ENCODE assay signal across 1 cellular context in the genomic region with DNA sequence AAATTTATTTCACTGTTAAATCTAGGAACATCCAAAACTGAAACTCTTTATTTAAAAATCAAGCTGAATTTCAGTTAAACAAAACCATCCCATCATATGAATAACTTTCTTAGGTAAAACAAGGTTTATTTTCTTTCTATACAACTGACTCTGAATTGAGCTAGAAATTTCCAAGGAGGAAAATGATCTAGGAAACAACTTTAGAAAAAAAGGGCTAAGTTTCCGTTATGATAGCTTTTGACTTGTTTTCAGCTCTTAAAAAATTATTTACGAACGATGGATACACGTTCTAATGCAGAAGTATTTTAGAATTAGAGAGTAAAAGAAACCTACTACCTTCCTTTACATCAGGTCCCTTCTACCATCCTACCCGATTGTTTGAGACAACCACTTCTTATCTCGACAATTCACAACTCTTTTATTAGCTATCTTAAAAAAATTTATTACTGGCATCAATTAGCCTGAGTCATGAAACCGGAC.
TF ChIP-seq lines count a peak whose summit lies in the region.

No MANE protein-coding gene starts in this region.

TF ChIP-seq in endothelial cell of umbilical vein, 7 proteins besides CTCF, POLR2A, EP300 and RAD21:
- no peak for TF ChIP-seq MYC (IDR thresholded peaks at IDR 0.05; ENCODE audit: low read depth, low read length)
- TF ChIP-seq FOS (IDR thresholded peaks at IDR 0.05; ENCODE audit: borderline replicate concordance, insufficient read depth, low read length), result no peak
- no peak for TF ChIP-seq JUN (IDR thresholded peaks at IDR 0.05; ENCODE audit: borderline replicate concordance, insufficient read depth, insufficient read length, low read depth)
- TF ChIP-seq, protein P1, sequence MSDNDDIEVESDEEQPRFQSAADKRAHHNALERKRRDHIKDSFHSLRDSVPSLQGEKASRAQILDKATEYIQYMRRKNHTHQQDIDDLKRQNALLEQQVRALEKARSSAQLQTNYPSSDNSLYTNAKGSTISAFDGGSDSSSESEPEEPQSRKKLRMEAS (IDR thresholded peaks at IDR 0.05; ENCODE audit: insufficient read depth, insufficient read length), result no peak
